ENCODE assay signal across 9 cellular contexts in the genomic region with DNA sequence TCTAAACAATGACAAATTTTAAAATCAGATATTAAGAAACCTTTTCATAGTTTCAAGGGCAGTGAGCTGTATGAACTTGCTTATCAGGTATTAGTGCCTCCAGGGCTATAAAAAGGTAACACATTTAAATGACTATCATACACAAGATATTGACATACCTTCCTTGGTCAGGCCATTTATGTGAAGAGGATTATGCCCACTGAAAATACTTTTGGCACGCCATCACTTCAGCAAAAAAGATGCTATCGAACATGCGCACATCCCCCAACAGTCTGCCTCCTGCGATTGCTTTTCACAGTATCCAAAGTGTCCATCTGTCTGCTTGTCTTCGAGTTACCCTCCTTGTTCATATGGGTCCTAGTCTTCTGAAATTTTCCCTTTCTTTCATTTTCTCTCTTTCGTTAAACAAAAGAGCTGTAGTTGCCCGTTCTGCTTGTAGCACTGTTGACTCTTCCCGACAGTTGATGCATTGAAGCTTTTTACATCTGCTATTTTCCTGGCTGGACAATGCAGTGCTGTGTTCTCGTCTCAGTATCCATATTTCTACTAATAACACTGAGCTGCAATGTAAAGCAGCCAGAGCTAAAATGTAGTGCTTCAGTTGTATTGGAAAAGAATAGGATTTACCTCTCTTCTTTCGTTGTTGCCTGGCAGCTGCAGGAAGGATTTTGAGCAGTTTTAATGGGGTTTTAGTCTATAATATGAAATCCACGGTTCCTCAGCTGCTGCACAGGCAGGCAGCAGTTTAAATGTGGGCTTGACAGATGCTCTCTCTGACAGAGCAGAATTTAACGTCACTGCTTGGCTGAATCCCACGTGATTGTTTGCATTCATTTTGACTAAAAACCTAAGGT. TPM values are rescaled to one million over a fixed set of nuclear protein-coding genes. Genes with fewer than 3 reads are reported as not detected.
A peak's percentile ranks its signal among the peaks of the same experiment; 100 is the strongest.
DNase-seq lines count a peak whose midpoint lies in the region; ATAC-seq and TF ChIP-seq lines count a peak whose summit lies in the region.
"Had no signal": no experiment of that assay in that cellular context is flagged by ENCODE, and none has a peak within 500 bp of the region (broad histone marks: within the 10 kb centered on the region; RNA-seq: fewer than 3 reads in every experiment).

A gene with protein sequence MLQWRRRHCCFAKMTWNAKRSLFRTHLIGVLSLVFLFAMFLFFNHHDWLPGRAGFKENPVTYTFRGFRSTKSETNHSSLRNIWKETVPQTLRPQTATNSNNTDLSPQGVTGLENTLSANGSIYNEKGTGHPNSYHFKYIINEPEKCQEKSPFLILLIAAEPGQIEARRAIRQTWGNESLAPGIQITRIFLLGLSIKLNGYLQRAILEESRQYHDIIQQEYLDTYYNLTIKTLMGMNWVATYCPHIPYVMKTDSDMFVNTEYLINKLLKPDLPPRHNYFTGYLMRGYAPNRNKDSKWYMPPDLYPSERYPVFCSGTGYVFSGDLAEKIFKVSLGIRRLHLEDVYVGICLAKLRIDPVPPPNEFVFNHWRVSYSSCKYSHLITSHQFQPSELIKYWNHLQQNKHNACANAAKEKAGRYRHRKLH (minus strand): TSS at position 753 of the 854 bp plus-strand sequence. CDS start 5,051 bp downstream, outside the sequence.

- TF ChIP-seq CTCF in HFF-Myc (IDR thresholded peaks at IDR 0.05; ENCODE audit: low read depth, low read length, missing control alignments) (no peak), tibial nerve (IDR thresholded peaks at IDR 0.05) (no peak)

- TF ChIP-seq POLR2A in tibial nerve (IDR thresholded peaks at IDR 0.05): peak in 1 of 2 donors; percentile 66

- H3K36me3 ChIP-seq in mesodermal cell (ENCODE audit: control insufficient read depth, insufficient read depth, low read length) (peaks cover 4% of the 10 kb centered on the region), tibial nerve (no peaks in the 10 kb centered on the region)

- peak in 1 of 2 donors; percentile 82 for TF ChIP-seq EP300 in tibial nerve (IDR thresholded peaks at IDR 0.05)

- H3K9me3 ChIP-seq in mesodermal cell (ENCODE audit: control insufficient read depth, low read length) (no peaks in the 10 kb centered on the region), tibial nerve (no peaks in the 10 kb centered on the region)

- ATAC-seq in GM18867 (IDR thresholded peaks at IDR 0.05; ENCODE audit: unreplicated experiment): no peak

- DNase-seq in AG08396 (ENCODE audit: low spot score): peak; percentile 12
- no peak for DNase-seq in HFF-Myc (ENCODE audit: extremely low read depth, low read depth)
- peak; percentile 75 to 86 for DNase-seq in SHP77 (lab: John Stamatoyannopoulos, UW)
- DNase-seq in dermis microvascular lymphatic vessel endothelial cell (ENCODE audit: low read depth in 2 of 2): peak; percentile 14
- peak in 1 of 2 donors; percentile 21 for DNase-seq in tibial nerve (ENCODE audit: low spot score in 2 of 2)
- DNase-seq in kidney tubule cell (ENCODE audit: low spot score): no peak

- no peaks in the 10 kb centered on the region for H3K27me3 ChIP-seq in tibial nerve

- H3K27ac ChIP-seq in mesodermal cell (ENCODE audit: low read depth, low read length, severe bottlenecking) (peak within 1 kb of the TSS; percentile 65), tibial nerve (peak within 1 kb of the TSS; percentile 52 to 81 (median 70))

- WGBS in mesodermal cell (ENCODE audit: insufficient coverage in 2 of 2), 2 experiments: 72 to 81% methylated on average over 11 to 12 of the region's 13 CpGs
- WGBS in tibial nerve, 2 donors: 14 to 17% methylated on average over 13 of the region's 13 CpGs

- peak within 1 kb of the TSS; percentile 32 for H3K4me3 ChIP-seq in HFF-Myc (replicated peaks; ENCODE audit: low read depth, low read length)
- no peak within 1 kb of the TSS for H3K4me3 ChIP-seq in mesodermal cell (ENCODE audit: extremely low read depth, insufficient read depth, low read length, poor library complexity, severe bottlenecking)
- H3K4me3 ChIP-seq in tibial nerve: peak within 1 kb of the TSS; percentile 24 to 45 (median 33)

- peaks cover 10% of the 10 kb centered on the region for H3K4me1 ChIP-seq in mesodermal cell (ENCODE audit: control insufficient read depth, insufficient read depth, low read length, poor library complexity, severe bottlenecking)
- peaks cover 0 to 82% (median 20%) of the 10 kb centered on the region in 4 donors for H3K4me1 ChIP-seq in tibial nerve

RNA-seq across cellular contexts. Expression of the gene that starts here (rescaled TPM):
- total RNA-seq in dermis microvascular lymphatic vessel endothelial cell: 1.5 and 3.7 TPM in 2 replicates
- polyA plus RNA-seq in mesodermal cell (2013, experiment 1 of 2): 0.44 TPM
- polyA plus RNA-seq in mesodermal cell (2013, experiment 2 of 2): 0.40 TPM
- total RNA-seq in tibial nerve: 10 to 100 TPM in 1 of 4 donors, 1 to 10 TPM in 3; 3.9 to 11.7 (median 6.3) TPM
- total RNA-seq: activated naive CD4-positive, alpha-beta T cell treated with anti-CD3 and anti-CD28 coated beads, Interleukin-2, amount 50 U/mL, for 72 hours had no signal

Comparison
In these comparisons a context has a peak if more than half of its experiments do, and no peak if none do; other contexts are left out.
1. DNase-seq: peak in AG08396 (single experiment), SHP77 (2 of 2) and dermis microvascular lymphatic vessel endothelial cell (2 of 2); none in HFF-Myc (single experiment) and kidney tubule cell (single experiment).